In the genomic region with DNA sequence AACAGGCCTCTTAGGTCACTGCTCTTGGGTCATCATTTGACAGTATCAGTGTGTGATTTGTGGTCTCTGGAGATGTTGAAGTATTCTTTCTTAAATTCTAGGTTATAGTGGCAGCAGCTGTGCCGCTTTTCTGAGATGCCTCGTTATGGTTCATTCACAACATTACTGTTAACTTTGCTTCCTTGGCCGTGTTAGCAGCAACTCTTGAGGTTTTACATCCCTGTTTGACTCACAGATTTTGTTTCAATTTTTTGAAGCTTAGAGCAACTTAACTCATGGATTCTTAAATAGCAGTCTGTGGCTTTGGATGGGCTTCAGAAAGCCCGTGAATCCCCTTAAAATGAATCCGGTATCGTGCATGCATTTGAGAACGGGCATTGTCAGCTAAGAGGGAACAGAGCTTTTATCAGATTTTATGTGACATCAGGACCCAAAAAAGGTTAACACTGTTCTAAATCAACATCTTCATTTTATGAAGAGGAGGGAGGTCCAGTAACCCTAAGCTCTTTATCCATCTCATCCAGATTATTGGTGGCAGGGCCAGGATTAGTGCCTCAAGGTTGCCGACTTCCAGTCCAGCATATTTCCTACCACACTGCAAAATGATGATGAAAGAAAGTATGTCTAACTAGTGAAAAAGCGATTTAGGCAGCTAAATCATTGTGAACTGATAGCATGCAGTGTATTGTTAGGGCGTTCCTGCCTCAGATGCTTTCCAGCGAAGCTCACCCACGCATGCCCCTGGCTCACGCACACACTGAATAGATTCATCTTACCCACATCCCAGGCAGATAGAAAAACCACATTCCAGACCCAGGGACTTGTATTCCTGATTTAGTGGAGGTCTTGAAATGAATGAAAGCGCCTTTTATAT, we compare ENCODE assay signal across 9 cellular contexts. TPM values are rescaled to one million over a fixed set of nuclear protein-coding genes. Genes with fewer than 3 reads are reported as not detected.
DNase-seq lines count a peak whose midpoint lies in the region; ATAC-seq and TF ChIP-seq lines count a peak whose summit lies in the region.
"Had no signal": no experiment of that assay in that cellular context is flagged by ENCODE, and none has a peak within 500 bp of the region (broad histone marks: within the 10 kb centered on the region; RNA-seq: fewer than 3 reads in every experiment).

No MANE protein-coding gene starts in this region.

- H3K4me1 Mint-ChIP-seq in activated naive CD8-positive, alpha-beta T cell treated with anti-CD3 and anti-CD28 coated beads, Interleukin-2, amount 50 U/mL, for 24 hours: peaks cover 69% of the 10 kb centered on the region
- peaks cover 54% of the 10 kb centered on the region for H3K4me1 Mint-ChIP-seq in memory B cell

- no peak overlapping the region for H3K27ac Mint-ChIP-seq in activated naive CD8-positive, alpha-beta T cell treated with anti-CD3 and anti-CD28 coated beads, Interleukin-2, amount 50 U/mL, for 24 hours
- peak overlapping the region; percentile 53 for H3K27ac Mint-ChIP-seq in memory B cell

- peak overlapping the region; percentile 72 to 83 for H3K4me3 ChIP-seq in right atrium auricular region
- H3K4me3 ChIP-seq in urinary bladder (ENCODE audit: low read depth, low read length): peak overlapping the region; percentile 9

- ATAC-seq in Right ventricle myocardium inferior (no peak), memory B cell (ENCODE audit: low read depth) (no peak), HG03442 (IDR thresholded peaks at IDR 0.05; ENCODE audit: unreplicated experiment) (no peak), GM18498 (IDR thresholded peaks at IDR 0.05; ENCODE audit: unreplicated experiment) (no peak)
- ATAC-seq in activated naive CD8-positive, alpha-beta T cell treated with anti-CD3 and anti-CD28 coated beads, Interleukin-2, amount 50 U/mL, for 24 hours: no peak

- H3K27me3 Mint-ChIP-seq in activated naive CD8-positive, alpha-beta T cell treated with anti-CD3 and anti-CD28 coated beads, Interleukin-2, amount 50 U/mL, for 24 hours: peaks cover 2% of the 10 kb centered on the region
- no peaks in the 10 kb centered on the region for H3K27me3 Mint-ChIP-seq in memory B cell

- H3K27ac ChIP-seq in right atrium auricular region: peak overlapping the region; percentile 93 to 98
- H3K27ac ChIP-seq in urinary bladder (ENCODE audit: low read depth): no peak overlapping the region
- H3K27ac ChIP-seq: KMS-11 had no signal

- H3K4me1 ChIP-seq in right atrium auricular region (peaks cover 0 to 66% of the 10 kb centered on the region in 2 donors), urinary bladder (ENCODE audit: insufficient read depth) (peaks cover 1% of the 10 kb centered on the region)

- intact Hi-C loops in Right ventricle myocardium inferior (cut with DNase I): loop anchor here (2.0 kb wide), 1 partner anchor 87 kb away; no protein-coding TSS in a partner anchor

- no peaks in the 10 kb centered on the region for H3K27me3 ChIP-seq in right atrium auricular region

- TF ChIP-seq CTCF in right atrium auricular region (IDR thresholded peaks at IDR 0.05): no peak

- peaks cover 10% of the 10 kb centered on the region for H3K36me3 Mint-ChIP-seq in activated naive CD8-positive, alpha-beta T cell treated with anti-CD3 and anti-CD28 coated beads, Interleukin-2, amount 50 U/mL, for 24 hours (ENCODE audit: low read depth)
- peaks cover 15% of the 10 kb centered on the region for H3K36me3 Mint-ChIP-seq in memory B cell

- H3K9me3 ChIP-seq in right atrium auricular region: no peaks in the 10 kb centered on the region

- DNase-seq in right atrium auricular region (ENCODE audit: low spot score) (no peak), Right ventricle myocardium inferior (ENCODE audit: missing footprints) (no peak), memory B cell (ENCODE audit: low spot score in 2 of 2) (no peak), MV-4-11 (lab: John Stamatoyannopoulos, UW) (no peak)
- DNase-seq in activated naive CD8-positive, alpha-beta T cell treated with anti-CD3 and anti-CD28 coated beads, Interleukin-2, amount 50 U/mL, for 24 hours: no peak

- H3K9me3 Mint-ChIP-seq in activated naive CD8-positive, alpha-beta T cell treated with anti-CD3 and anti-CD28 coated beads, Interleukin-2, amount 50 U/mL, for 24 hours: no peaks in the 10 kb centered on the region
- no peaks in the 10 kb centered on the region for H3K9me3 Mint-ChIP-seq in memory B cell

- peak overlapping the region; percentile 48 for H3K4me3 Mint-ChIP-seq in activated naive CD8-positive, alpha-beta T cell treated with anti-CD3 and anti-CD28 coated beads, Interleukin-2, amount 50 U/mL, for 24 hours
- H3K4me3 Mint-ChIP-seq in memory B cell: peak overlapping the region; percentile 99

- WGBS in urinary bladder: 59% methylated on average over 14 of the region's 14 CpGs

- peaks cover 40% of the 10 kb centered on the region for H3K36me3 ChIP-seq in right atrium auricular region
- peaks cover 1% of the 10 kb centered on the region for H3K36me3 ChIP-seq in urinary bladder (ENCODE audit: insufficient read depth)

RNA-seq across cellular contexts. Expression of a gene that starts 5.1 kb away (rescaled TPM):
- total RNA-seq in right atrium auricular region: 10 to 100 TPM; 33.5 to 55.7 TPM
- 33.4 TPM for total RNA-seq in Right ventricle myocardium inferior
- 51.3 TPM for total RNA-seq in urinary bladder
- 27.5 TPM for polyA plus RNA-seq in urinary bladder
